13 cellular contexts compared by ENCODE assay signal in genomic region chr16:69798466-69798865, GRCh38. TPM values are rescaled to one million over a fixed set of nuclear protein-coding genes. Genes with fewer than 3 reads are reported as not detected.
A peak's percentile ranks its signal among the peaks of the same experiment; 100 is the strongest.
DNase-seq lines count a peak whose midpoint lies in the region; ATAC-seq, FAIRE-seq and TF ChIP-seq lines count a peak whose summit lies in the region.
"Had no signal": no experiment of that assay in that cellular context is flagged by ENCODE, and none has a peak within 500 bp of the region (broad histone marks: within the 10 kb centered on the region; RNA-seq: fewer than 3 reads in every experiment).

No MANE protein-coding gene starts in this region.

- WGBS in endodermal cell (ENCODE audit: insufficient coverage in 1 of 2, insufficient read length in 1 of 2), 2 experiments = 74 to 83% methylated on average over 1 to 8 of the region's 8 CpGs

- H3K27me3 Mint-ChIP-seq in endodermal cell (ENCODE audit: insufficient read depth) = no peaks in the 10 kb centered on the region
- H3K27me3 Mint-ChIP-seq in nephron progenitor cell (ENCODE audit: low read depth, poor library complexity) = peaks cover 2% of the 10 kb centered on the region

- H3K9me3 Mint-ChIP-seq in endodermal cell (peaks cover under 1% of the 10 kb centered on the region), nephron progenitor cell (no peaks in the 10 kb centered on the region)
- H3K9me3 Mint-ChIP-seq: WTC11 had no signal

- no peak overlapping the region for H3K27ac ChIP-seq in endodermal cell (ENCODE audit: low read depth, low read length)

- no peaks in the 10 kb centered on the region for H3K4me1 ChIP-seq in endodermal cell (ENCODE audit: control insufficient read depth, insufficient read depth, low read length)

- peaks cover 21% of the 10 kb centered on the region for H3K36me3 ChIP-seq in endodermal cell (ENCODE audit: control insufficient read depth, insufficient read depth, low read length)

- no peak for DNase-seq in AG09309 (ENCODE audit: low read depth)
- no peak for DNase-seq in NB4 (ENCODE audit: low read depth)
- peak; percentile 58 for DNase-seq in endodermal cell
- DNase-seq in nephron progenitor cell = no peak
- DNase-seq in AG08395 (ENCODE audit: low spot score) = no peak
- DNase-seq in GM19239 (ENCODE audit: insufficient read length, low spot score) = no peak
- no peak for DNase-seq in GM13977 (ENCODE audit: low spot score)
- DNase-seq: activated effector memory CD4-positive, alpha-beta T cell treated with Interleukin-2 at 50 U/mL for 16 hours; kidney glomerular epithelial cell; NCI-H2081 had no signal

- H3K36me3 Mint-ChIP-seq in endodermal cell (ENCODE audit: low read depth) = peaks cover 21% of the 10 kb centered on the region
- peaks cover 24% of the 10 kb centered on the region for H3K36me3 Mint-ChIP-seq in nephron progenitor cell (ENCODE audit: low read depth)

- H3K27ac Mint-ChIP-seq in endodermal cell = peak overlapping the region; percentile 33
- no peak overlapping the region for H3K27ac Mint-ChIP-seq in nephron progenitor cell
- H3K27ac Mint-ChIP-seq: WTC11 had no signal

- in situ Hi-C loops in GM13977 (cut with MboI; ENCODE audit: low pct_unique_long_range_greater_than_20kb, low sequenced_read_pairs, unreplicated experiment) = no loop called here

- H3K4me1 Mint-ChIP-seq in endodermal cell (peaks cover 2% of the 10 kb centered on the region), nephron progenitor cell (peaks cover 57% of the 10 kb centered on the region)

- no peaks in the 10 kb centered on the region for H3K9me3 ChIP-seq in endodermal cell (ENCODE audit: control insufficient read depth, low read length)

- no peaks in the 10 kb centered on the region for H3K27me3 ChIP-seq in endodermal cell (ENCODE audit: control insufficient read depth, insufficient read depth, low read length, poor library complexity, severe bottlenecking)

- TF ChIP-seq POLR2A in NB4 (IDR thresholded peaks at IDR 0.05; ENCODE audit: extremely low read depth, insufficient read length) = no peak

- no peak for FAIRE-seq in GM19239 (lab: Jason Lieb, UNC)
- FAIRE-seq: GM12892 had no signal

- TF ChIP-seq CTCF in AG09309 (IDR thresholded peaks at IDR 0.05; ENCODE audit: control insufficient read depth, insufficient read depth, low read depth, low read length, missing control alignments) = peak; percentile 58
- TF ChIP-seq CTCF in NB4 (IDR thresholded peaks at IDR 0.05; ENCODE audit: low read depth, low read length) = peak; percentile 10
- peak; percentile 72 for TF ChIP-seq CTCF in endodermal cell (conservative IDR thresholded peaks at IDR 0.05)
- peak; percentile 29 for TF ChIP-seq CTCF in nephron progenitor cell (IDR thresholded peaks at IDR 0.05)
- TF ChIP-seq CTCF in GM13977 (IDR thresholded peaks at IDR 0.05; ENCODE audit: extremely low read depth, insufficient read depth, missing control alignments) = no peak

- no peak overlapping the region for H3K9ac ChIP-seq in endodermal cell (ENCODE audit: extremely low read depth, low read length, poor library complexity, severe bottlenecking)

- H3K4me3 ChIP-seq in AG09309 (ENCODE audit: control insufficient read depth, low read depth, low read length) (no peak overlapping the region), NB4 (ENCODE audit: low read depth, low read length) (no peak overlapping the region), endodermal cell (ENCODE audit: low read length) (no peak overlapping the region)

- ATAC-seq in HG03457 (IDR thresholded peaks at IDR 0.05; ENCODE audit: unreplicated experiment) = no peak
- ATAC-seq: WTC11 had no signal

- H3K4me3 Mint-ChIP-seq in endodermal cell (no peak overlapping the region), nephron progenitor cell (no peak overlapping the region)
- H3K4me3 Mint-ChIP-seq: WTC11 had no signal

RNA-seq across cellular contexts. Expression of gene WWP2, which starts 36.3 kb away (rescaled TPM):
- 10 to 100 TPM; 42.3 to 50.0 TPM for total RNA-seq in endodermal cell
- polyA plus RNA-seq in endodermal cell (2013, experiment 1 of 2) = 23.3 TPM
- polyA plus RNA-seq in endodermal cell (2013, experiment 2 of 2) = 20.7 TPM

RNA-seq across cellular contexts. Expression of gene NOB1, which starts 43.7 kb away (rescaled TPM):
- total RNA-seq in endodermal cell = 10 to 100 TPM; 53.1 to 53.4 TPM
- polyA plus RNA-seq in endodermal cell (2013, experiment 1 of 2) = 60.9 TPM
- polyA plus RNA-seq in endodermal cell (2013, experiment 2 of 2) = 51.8 TPM
